Comparison of ENCODE assay signal across 12 cellular contexts in genomic region chr12:40970320-40970907, GRCh38.
DNase-seq lines count a peak whose midpoint lies in the region; FAIRE-seq and TF ChIP-seq lines count a peak whose summit lies in the region.
"Had no signal": no experiment of that assay in that cellular context is flagged by ENCODE, and none has a peak within 500 bp of the region (broad histone marks: within the 10 kb centered on the region; RNA-seq: fewer than 3 reads in every experiment).

No MANE protein-coding gene starts in this region.

- H3K4me1 ChIP-seq in Loucy (ENCODE audit: insufficient read depth, low read length, poor library complexity, severe bottlenecking) (no peaks in the 10 kb centered on the region), adipocyte (ENCODE audit: control insufficient read depth, insufficient read depth, low read length) (no peaks in the 10 kb centered on the region), neural progenitor cell (no peaks in the 10 kb centered on the region)
- H3K4me1 ChIP-seq: left ventricle myocardium inferior had no signal

- H3K36me3 Mint-ChIP-seq in neural progenitor cell: no peaks in the 10 kb centered on the region

- no peak for FAIRE-seq in frontal cortex (lab: Jason Lieb, UNC)

- H3K4me3 Mint-ChIP-seq in neural progenitor cell: no peak overlapping the region
- H3K4me3 Mint-ChIP-seq: activated B cell treated with CpG ODN at 0.5 μM for 24 hours had no signal

- H3K4me1 Mint-ChIP-seq in neural progenitor cell: no peaks in the 10 kb centered on the region
- H3K4me1 Mint-ChIP-seq: activated B cell treated with CpG ODN at 0.5 μM for 24 hours had no signal

- no peak overlapping the region for H2AFZ ChIP-seq in Loucy (ENCODE audit: low read length)
- no peak overlapping the region for H2AFZ ChIP-seq in neural progenitor cell (replicated peaks)

- H4K20me1 ChIP-seq in Loucy (ENCODE audit: insufficient read depth, low read length, poor library complexity, severe bottlenecking): no peaks in the 10 kb centered on the region
- no peaks in the 10 kb centered on the region for H4K20me1 ChIP-seq in neural progenitor cell (ENCODE audit: low read depth)

- H3K9me3 Mint-ChIP-seq in neural progenitor cell: peaks cover 2% of the 10 kb centered on the region
- H3K9me3 Mint-ChIP-seq: activated B cell treated with CpG ODN at 0.5 μM for 24 hours had no signal

- peak; percentile 4 for DNase-seq in NCI-H2029 treated with DMSO at 0.1 percent for 48 hours (lab: John Stamatoyannopoulos, UW)
- DNase-seq in NCI-H2029 (lab: John Stamatoyannopoulos, UW): no peak
- peak; percentile 12 for DNase-seq in adipocyte (ENCODE audit: low read depth)
- DNase-seq in neural progenitor cell (ENCODE audit: low spot score): peak; percentile 26
- DNase-seq in DMS153 (lab: John Stamatoyannopoulos, UW): no peak
- no peak for DNase-seq in frontal cortex (ENCODE audit: low spot score in 2 of 2)
- DNase-seq in activated CD4-positive, alpha-beta T cell treated with anti-CD3 and anti-CD28 coated beads for 1 hour: no peak
- DNase-seq: activated B cell treated with CpG ODN at 0.5 μM for 24 hours; left ventricle myocardium inferior; NCI-H1048; stimulated activated naive CD4-positive, alpha-beta T cell treated with Interleukin-2 at 50 U/mL for 16 hours had no signal

- no peak overlapping the region for H3K27ac Mint-ChIP-seq in neural progenitor cell
- H3K27ac Mint-ChIP-seq: activated B cell treated with CpG ODN at 0.5 μM for 24 hours had no signal

- H3K9ac ChIP-seq in Loucy (ENCODE audit: low read depth, low read length, poor library complexity, severe bottlenecking) (no peak overlapping the region), adipocyte (ENCODE audit: low read length) (no peak overlapping the region), neural progenitor cell (no peak overlapping the region)

- H3K79me2 ChIP-seq in Loucy (ENCODE audit: insufficient read depth, low read length): no peaks in the 10 kb centered on the region
- no peaks in the 10 kb centered on the region for H3K79me2 ChIP-seq in neural progenitor cell (ENCODE audit: low read depth)

- H3K9me3 ChIP-seq in Loucy (ENCODE audit: insufficient read depth, low read depth, low read length): no peaks in the 10 kb centered on the region
- no peaks in the 10 kb centered on the region for H3K9me3 ChIP-seq in adipocyte (ENCODE audit: control insufficient read depth, low read length)
- H3K9me3 ChIP-seq in neural progenitor cell (ENCODE audit: low read depth): no peaks in the 10 kb centered on the region
- H3K9me3 ChIP-seq: left ventricle myocardium inferior had no signal

- TF ChIP-seq CTCF in Loucy (conservative IDR thresholded peaks at IDR 0.05; ENCODE audit: low read length) (peak; percentile 70), neural progenitor cell (IDR thresholded peaks at IDR 0.05) (peak; percentile 51)

- H3K4me3 ChIP-seq in Loucy (ENCODE audit: low read length, poor library complexity, severe bottlenecking) (no peak overlapping the region), adipocyte (ENCODE audit: low read length) (no peak overlapping the region), neural progenitor cell (no peak overlapping the region)
- H3K4me3 ChIP-seq: left ventricle myocardium inferior had no signal

- no peaks in the 10 kb centered on the region for H3K9me2 ChIP-seq in Loucy (replicated peaks; ENCODE audit: low read depth, low read length)

- H3K27me3 ChIP-seq in Loucy (ENCODE audit: insufficient read depth, low read length, poor library complexity, severe bottlenecking): no peaks in the 10 kb centered on the region
- H3K27me3 ChIP-seq in adipocyte (replicated peaks; ENCODE audit: control insufficient read depth, insufficient read depth, low read length): no peaks in the 10 kb centered on the region
- H3K27me3 ChIP-seq in neural progenitor cell: no peaks in the 10 kb centered on the region

- H3K4me2 ChIP-seq in Loucy (ENCODE audit: low read depth, low read length, poor library complexity, severe bottlenecking): no peak overlapping the region
- no peak overlapping the region for H3K4me2 ChIP-seq in neural progenitor cell

- H3F3A ChIP-seq in Loucy (ENCODE audit: low read depth) (no peaks in the 10 kb centered on the region), neural progenitor cell (ENCODE audit: low read depth) (no peaks in the 10 kb centered on the region)

- H3K27ac ChIP-seq in neural progenitor cell: no peak overlapping the region
- H3K27ac ChIP-seq: left ventricle myocardium inferior had no signal

- H3K36me3 ChIP-seq in Loucy (ENCODE audit: insufficient read depth, low read length) (no peaks in the 10 kb centered on the region), adipocyte (ENCODE audit: control insufficient read depth, insufficient read depth, low read length, severe bottlenecking) (no peaks in the 10 kb centered on the region), neural progenitor cell (no peaks in the 10 kb centered on the region)
- H3K36me3 ChIP-seq: left ventricle myocardium inferior had no signal

- H3K27me3 Mint-ChIP-seq in neural progenitor cell (ENCODE audit: insufficient read depth, low read depth): no peaks in the 10 kb centered on the region

Comparison
In these comparisons a context has a peak if more than half of its experiments do, and no peak if none do; other contexts are left out.
1. DNase-seq: peak in NCI-H2029 treated with DMSO at 0.1 percent for 48 hours (single experiment), adipocyte (single experiment) and neural progenitor cell (single experiment); none in NCI-H2029 (single experiment), DMS153 (single experiment), frontal cortex (0 of 2) and activated CD4-positive, alpha-beta T cell treated with anti-CD3 and anti-CD28 coated beads for 1 hour (single experiment).